In genomic region chr11:43925063-43925931, GRCh38 we compare ENCODE assay signal across 19 cellular contexts. TPM values are rescaled to one million over a fixed set of nuclear protein-coding genes. Genes with fewer than 3 reads are reported as not detected.
DNase-seq lines count a peak whose midpoint lies in the region; ATAC-seq, FAIRE-seq and TF ChIP-seq lines count a peak whose summit lies in the region.
"Had no signal": no experiment of that assay in that cellular context is flagged by ENCODE, and none has a peak within 500 bp of the region (broad histone marks: within the 10 kb centered on the region; RNA-seq: fewer than 3 reads in every experiment).

No MANE protein-coding gene starts in this region.

- H3K4me3 Mint-ChIP-seq in H9 (no peak overlapping the region), chondrocyte (ENCODE audit: unreplicated experiment) (no peak overlapping the region)
- H3K4me3 Mint-ChIP-seq: activated T-helper 17 cell treated with anti-CD3 and anti-CD28 coated beads, Interleukin-2, amount 50 U/mL, for 72 hours; CD8-positive, alpha-beta T cell had no signal

- intact Hi-C loops in stomach (cut with DNase I; ENCODE audit: low total_unique reads), result no loop called here

- no peak overlapping the region for H2BK20ac ChIP-seq in H9 (ENCODE audit: low read depth, low read length, poor library complexity, severe bottlenecking)

- H3K4me2 ChIP-seq in H9 (ENCODE audit: insufficient read depth, insufficient read length, low read length), result no peak overlapping the region

- H3K4me1 Mint-ChIP-seq in H9 (peaks cover 38 to 61% of the 10 kb centered on the region in 2 experiments), chondrocyte (ENCODE audit: low read depth) (peaks cover 36% of the 10 kb centered on the region)

- peaks cover 2% of the 10 kb centered on the region for H4K20me1 ChIP-seq in H9 (ENCODE audit: control insufficient read depth, insufficient read depth, insufficient read length)

- H3K4me1 ChIP-seq in H9 (ENCODE audit: insufficient read depth, low read length) (peaks cover 8% of the 10 kb centered on the region; the same call in 1 of the 2 replicates), liver (ENCODE audit: control insufficient read depth in 4 of 4, insufficient read depth in 4 of 4, low read length in 3 of 4) (peaks cover 0 to 6% (median 2%) of the 10 kb centered on the region in 4 donors), stomach (peaks cover 41 to 78% (median 55%) of the 10 kb centered on the region in 4 donors)

- H3K56ac ChIP-seq in H9 (ENCODE audit: insufficient read length, low read depth, low read length), result no peak overlapping the region

- H3K36me3 ChIP-seq in liver (ENCODE audit: control insufficient read depth in 4 of 4, insufficient read depth in 3 of 4, low read depth in 1 of 4, low read length in 3 of 4), result peaks cover 0 to 8% (median 0%) of the 10 kb centered on the region in 4 donors
- H3K36me3 ChIP-seq in stomach, result peaks cover 0 to 26% (median 8%) of the 10 kb centered on the region in 4 donors
- H3K36me3 ChIP-seq: adrenal gland had no signal

- H3K36me3 Mint-ChIP-seq in H9 (ENCODE audit: insufficient read depth in 1 of 3, low read depth in 3 of 3), result peaks cover 0 to under 1% (median 0%) of the 10 kb centered on the region in 3 experiments; a peak in 2 of 7 replicates
- peaks cover 2% of the 10 kb centered on the region for H3K36me3 Mint-ChIP-seq in chondrocyte (ENCODE audit: low read depth)

- H3K9me3 ChIP-seq in H9 (ENCODE audit: control insufficient read depth, low read depth, low read length) (no peaks in the 10 kb centered on the region), liver (ENCODE audit: control insufficient read depth in 4 of 4, low read length in 3 of 4) (no peaks in the 10 kb centered on the region), stomach (no peaks in the 10 kb centered on the region)
- H3K9me3 ChIP-seq: adrenal gland had no signal

- no peak overlapping the region for H2AFZ ChIP-seq in H9 (ENCODE audit: low read length)

- ATAC-seq in GM21390 (IDR thresholded peaks at IDR 0.05; ENCODE audit: unreplicated experiment), result no peak
- ATAC-seq in HG02798 (IDR thresholded peaks at IDR 0.05; ENCODE audit: poor library complexity, unreplicated experiment), result no peak
- ATAC-seq: activated T-helper 17 cell treated with anti-CD3 and anti-CD28 coated beads, Interleukin-2, amount 50 U/mL, for 72 hours; CD8-positive, alpha-beta T cell; left cardiac atrium; Panc1 had no signal

- DNase-seq in H9 (no peak), chondrocyte (ENCODE audit: low spot score) (no peak), stomach (no peak), T1000 (lab: John Stamatoyannopoulos, UW) (no peak), GM12891 (ENCODE audit: insufficient read length, low spot score) (no peak)
- DNase-seq: activated CD8-positive, alpha-beta memory T cell treated with anti-CD3 and anti-CD28 coated beads for 24 hours; CD8-positive, alpha-beta T cell; EL; erythroblast; left cardiac atrium; NCI-H1930; SW 1271 had no signal

- WGBS in H9 (ENCODE audit: extremely low coverage, insufficient read length, low lambda C conversion rate), result no CpG with 5 or more reads among the region's 14 CpGs
- 84% methylated on average over 14 of the region's 14 CpGs for WGBS in liver
- 70 to 86% (median 85%) methylated on average over 11 to 14 of the region's 14 CpGs for WGBS in stomach, 5 donors

- H3K9me3 Mint-ChIP-seq in H9, result no peaks in the 10 kb centered on the region
- H3K9me3 Mint-ChIP-seq in chondrocyte (ENCODE audit: low read depth), result no peaks in the 10 kb centered on the region
- H3K9me3 Mint-ChIP-seq: activated T-helper 17 cell treated with anti-CD3 and anti-CD28 coated beads, Interleukin-2, amount 50 U/mL, for 72 hours; CD8-positive, alpha-beta T cell had no signal

- no peak overlapping the region for H4K8ac ChIP-seq in H9 (replicated peaks; ENCODE audit: insufficient read length, low read depth, low read length)

- H3K9ac ChIP-seq in H9 (ENCODE audit: extremely low read depth, insufficient read length, low read length) (no peak overlapping the region), liver (ENCODE audit: low read depth in 1 of 2, low read length in 2 of 2) (no peak overlapping the region)

- H3K18ac ChIP-seq in H9 (ENCODE audit: insufficient read length, low read depth, low read length), result no peak overlapping the region

- H3K14ac ChIP-seq in H9 (ENCODE audit: insufficient read depth, low read length), result peak overlapping the region; percentile 3; the same call in 1 of the 2 replicates

- no peaks in the 10 kb centered on the region for H3K79me2 ChIP-seq in H9 (ENCODE audit: insufficient read depth, low read length)

- no peak for TF ChIP-seq RAD21 in liver (IDR thresholded peaks at IDR 0.05)

- TF ChIP-seq CTCF in H9 (conservative IDR thresholded peaks at IDR 0.05), result no peak
- TF ChIP-seq CTCF in chondrocyte (IDR thresholded peaks at IDR 0.05), result no peak
- no peak for TF ChIP-seq CTCF in liver (IDR thresholded peaks at IDR 0.05; ENCODE audit: low read depth, low read length, missing input control)
- TF ChIP-seq CTCF in stomach (IDR thresholded peaks at IDR 0.05), result no peak

- no peak for TF ChIP-seq EP300 in stomach (IDR thresholded peaks at IDR 0.05)

- no peak overlapping the region for H3T11ph ChIP-seq in H9 (ENCODE audit: low read length)

- no peak for TF ChIP-seq POLR2A in stomach (IDR thresholded peaks at IDR 0.05)
- TF ChIP-seq POLR2A in GM12891 (IDR thresholded peaks at IDR 0.05; ENCODE audit: low read depth, low read length), result no peak

- no peak overlapping the region for H3K4ac ChIP-seq in H9 (ENCODE audit: low read depth, low read length)

- no peak overlapping the region for H3K23ac ChIP-seq in H9 (ENCODE audit: insufficient read length, low read depth, low read length)

- no peaks in the 10 kb centered on the region for H3K23me2 ChIP-seq in H9 (ENCODE audit: insufficient read length, low read depth, low read length, poor library complexity, severe bottlenecking)

- peak overlapping the region in 2 of 3 experiments; percentile 39 to 80; a peak in 2 of 7 replicates for H3K27ac Mint-ChIP-seq in H9
- H3K27ac Mint-ChIP-seq in chondrocyte (ENCODE audit: unreplicated experiment), result peak overlapping the region; percentile 12
- H3K27ac Mint-ChIP-seq: activated T-helper 17 cell treated with anti-CD3 and anti-CD28 coated beads, Interleukin-2, amount 50 U/mL, for 72 hours; CD8-positive, alpha-beta T cell had no signal

- H3K27me3 ChIP-seq in H9 (ENCODE audit: insufficient read depth, low read length) (no peaks in the 10 kb centered on the region), liver (ENCODE audit: control insufficient read depth in 4 of 4, insufficient read depth in 4 of 4, low read length in 3 of 4) (no peaks in the 10 kb centered on the region), stomach (no peaks in the 10 kb centered on the region)
- H3K27me3 ChIP-seq: adrenal gland had no signal

- H2AK5ac ChIP-seq in H9 (ENCODE audit: insufficient read length, low read length), result no peak overlapping the region

- H3K27me3 Mint-ChIP-seq in H9 (ENCODE audit: low read depth) (no peaks in the 10 kb centered on the region), chondrocyte (ENCODE audit: low read depth) (no peaks in the 10 kb centered on the region)
- H3K27me3 Mint-ChIP-seq: activated T-helper 17 cell treated with anti-CD3 and anti-CD28 coated beads, Interleukin-2, amount 50 U/mL, for 72 hours had no signal

- no peak overlapping the region for H2BK120ac ChIP-seq in H9 (ENCODE audit: low read depth, low read length, poor library complexity, severe bottlenecking)

- no peaks in the 10 kb centered on the region for H3K79me1 ChIP-seq in H9 (ENCODE audit: insufficient read depth, low read depth, low read length, poor library complexity, severe bottlenecking)

- no peak overlapping the region for H4K91ac ChIP-seq in H9 (ENCODE audit: insufficient read length, low read depth, low read length)

- H3K4me3 ChIP-seq in liver (ENCODE audit: low read depth in 1 of 3, low read length in 3 of 3) (no peak overlapping the region), stomach (no peak overlapping the region)
- H3K4me3 ChIP-seq: adrenal gland had no signal

- no peak overlapping the region for H2BK12ac ChIP-seq in H9 (ENCODE audit: insufficient read length, low read depth, low read length)

- no peak overlapping the region for H2BK15ac ChIP-seq in H9 (ENCODE audit: low read depth, low read length)

- H3K27ac ChIP-seq in H9 (ENCODE audit: insufficient read length, low read depth, low read length) (no peak overlapping the region), liver (ENCODE audit: low read depth in 1 of 2, low read length in 2 of 2) (peak overlapping the region; percentile 50 to 76), stomach (peak overlapping the region; percentile 62 to 94 (median 88))

- H4K5ac ChIP-seq in H9 (ENCODE audit: insufficient read length, low read depth, low read length), result no peak overlapping the region

- FAIRE-seq in GM12891 (lab: Jason Lieb, UNC), result no peak
- FAIRE-seq: colon had no signal

- H2BK5ac ChIP-seq in H9 (ENCODE audit: insufficient read length, low read length), result no peak overlapping the region

TF ChIP-seq in liver, 16 proteins besides CTCF, POLR2A, EP300 and RAD21 (continues in another document):
- no peak for TF ChIP-seq TAF1 (conservative IDR thresholded peaks at IDR 0.05)

TF ChIP-seq in GM12891, 5 proteins besides CTCF, POLR2A, EP300 and RAD21:
- TF ChIP-seq PAX5 (IDR thresholded peaks at IDR 0.05; ENCODE audit: insufficient read depth, low read length, severe bottlenecking), result no peak
- TF ChIP-seq TAF1 (IDR thresholded peaks at IDR 0.05; ENCODE audit: low read depth, low read length), result no peak
- no peak for TF ChIP-seq POLR2AphosphoS5 (IDR thresholded peaks at IDR 0.05; ENCODE audit: low read depth, low read length)
- no peak for TF ChIP-seq POU2F2 (IDR thresholded peaks at IDR 0.05; ENCODE audit: low read depth, low read length)
- TF ChIP-seq SPI1 (IDR thresholded peaks at IDR 0.05; ENCODE audit: low read depth, low read length), result no peak

RNA-seq across cellular contexts. Expression of gene C11orf96, which starts 17.1 kb away (rescaled TPM):
- total RNA-seq in H9 (2021), result 1.3 and 1.4 TPM in 2 replicates
- 1.9 to 33.4 TPM (median 31.9 TPM) in 3 replicates for total RNA-seq in chondrocyte
- 10 to 100 TPM in 1 of 2 donors, 1 to 10 TPM in 1; 4.3 to 18.5 TPM for total RNA-seq in liver
- polyA plus RNA-seq in liver, result 10 to 100 TPM in 1 of 2 donors, 1 to 10 TPM in 1; 2.5 to 13.5 TPM
- 100 to 1,000 TPM in 1 of 5 donors, 10 to 100 TPM in 4; 32.1 to 273 (median 55.4) TPM for total RNA-seq in stomach
- 100 to 1,000 TPM in 2 of 3 donors, 10 to 100 TPM in 1; 77.2 to 140 (median 131) TPM for polyA plus RNA-seq in stomach
- polyA plus RNA-seq in GM12891 (2012; ENCODE audit: low read depth, missing spikeins), result 0.51 TPM

RNA-seq across cellular contexts. Expression of gene ALKBH3, which starts 44.7 kb away (rescaled TPM):
- 18.8 and 22.2 TPM in 2 replicates for total RNA-seq in H9 (2021)
- 20.1 to 26.5 TPM (median 25.5 TPM) in 3 replicates for total RNA-seq in chondrocyte
- total RNA-seq in liver, result 10 to 100 TPM in 1 of 2 donors, 1 to 10 TPM in 1; 7.8 to 14.5 TPM
- 10 to 100 TPM; 13.2 to 17.2 TPM for polyA plus RNA-seq in liver
- 100 to 1,000 TPM in 1 of 5 donors, 10 to 100 TPM in 4; 25.7 to 113 (median 37.4) TPM for total RNA-seq in stomach
- polyA plus RNA-seq in stomach, result 10 to 100 TPM; 30.8 to 49.0 (median 31.4) TPM
- polyA plus RNA-seq in GM12891 (2012; ENCODE audit: low read depth, missing spikeins), result 30.5 TPM
